ENCODE assay signal across 8 cellular contexts in genomic region chr11:7986768-7987559, GRCh38. TPM values are rescaled to one million over a fixed set of nuclear protein-coding genes. Genes with fewer than 3 reads are reported as not detected.
DNase-seq lines count a peak whose midpoint lies in the region; ATAC-seq and TF ChIP-seq lines count a peak whose summit lies in the region.

EIF3F (plus strand) TSS chr11:7987337; CDS start chr11:7987353, 16 bp downstream.

- H3K27ac ChIP-seq in C4-2B = peak within 1 kb of the TSS; percentile 83

- peak; percentile 99 for DNase-seq in NCI-H748 (lab: John Stamatoyannopoulos, UW; ENCODE audit: unreplicated experiment)
- DNase-seq in activated CD4-positive, alpha-beta T cell treated with anti-CD3 and anti-CD28 coated beads, Interleukin-2, amount 50 U/mL, for 1 hour = peak; percentile 84
- DNase-seq in left lobe of liver (ENCODE audit: low spot score) = peak; percentile 93
- DNase-seq in stimulated activated CD4-positive, alpha-beta T cell treated with anti-CD3 and anti-CD28 coated beads, Interleukin-2, amount 100 ng/mL, for 4 hours (ENCODE audit: low read depth) = peak; percentile 84

- H3K4me1 Mint-ChIP-seq in dendritic cell treated with granulocyte-macrophage colony-stimulating factor and Interleukin-4, amounts not matched to agents 40 ng/mL and 50 ng/mL, for 4 days (ENCODE audit: low read depth) = peaks cover 39% of the 10 kb centered on the region

- peak within 1 kb of the TSS; percentile 95 for H3K4me3 Mint-ChIP-seq in dendritic cell treated with granulocyte-macrophage colony-stimulating factor and Interleukin-4, amounts not matched to agents 40 ng/mL and 50 ng/mL, for 4 days

- H3K36me3 Mint-ChIP-seq in dendritic cell treated with granulocyte-macrophage colony-stimulating factor and Interleukin-4, amounts not matched to agents 40 ng/mL and 50 ng/mL, for 4 days (ENCODE audit: low read depth) = peaks cover 39% of the 10 kb centered on the region

- TF ChIP-seq CTCF in C4-2B (conservative IDR thresholded peaks at IDR 0.05) = peak; percentile 93

- H3K27ac Mint-ChIP-seq in dendritic cell treated with granulocyte-macrophage colony-stimulating factor and Interleukin-4, amounts not matched to agents 40 ng/mL and 50 ng/mL, for 4 days = peak within 1 kb of the TSS; percentile 83

- peaks cover 12% of the 10 kb centered on the region for H3K27me3 Mint-ChIP-seq in dendritic cell treated with granulocyte-macrophage colony-stimulating factor and Interleukin-4, amounts not matched to agents 40 ng/mL and 50 ng/mL, for 4 days

- no peaks in the 10 kb centered on the region for H3K9me3 Mint-ChIP-seq in dendritic cell treated with granulocyte-macrophage colony-stimulating factor and Interleukin-4, amounts not matched to agents 40 ng/mL and 50 ng/mL, for 4 days

- intact Hi-C loops in dendritic cell treated with granulocyte-macrophage colony-stimulating factor and Interleukin-4, amounts not matched to agents 40 ng/mL and 50 ng/mL, for 4 days (cut with micrococcal nuclease) = loop anchor here (2.0 to 5.0 kb wide), 2 partner anchors 94 to 890 kb away; no protein-coding TSS in a partner anchor

- ATAC-seq in GM19372 (IDR thresholded peaks at IDR 0.05; ENCODE audit: low read depth, unreplicated experiment) = peak; percentile 92
- peak; percentile 86 for ATAC-seq in HG03558 (IDR thresholded peaks at IDR 0.05; ENCODE audit: extremely low read depth, unreplicated experiment)
- peak; percentile 98 for ATAC-seq in left lobe of liver

RNA-seq across cellular contexts. Expression of gene EIF3F, which starts in this region (rescaled TPM):
- 90.1 TPM for total RNA-seq in left lobe of liver

Comparison
In these comparisons a context has a peak if more than half of its experiments do, and no peak if none do; other contexts are left out.
1. Peak in every context shown above with its lines: DNase-seq, ATAC-seq and H3K27ac ChIP-seq.